In genomic region chr1:42403880-42404400, GRCh38 we compare ENCODE assay signal across 21 cellular contexts. TPM values are rescaled to one million over a fixed set of nuclear protein-coding genes. Genes with fewer than 3 reads are reported as not detected.
A peak's percentile ranks its signal among the peaks of the same experiment; 100 is the strongest.
DNase-seq lines count a peak whose midpoint lies in the region; ATAC-seq and TF ChIP-seq lines count a peak whose summit lies in the region.
"Had no signal": no experiment of that assay in that cellular context is flagged by ENCODE, and none has a peak within 500 bp of the region (broad histone marks: within the 10 kb centered on the region; RNA-seq: fewer than 3 reads in every experiment).

No MANE protein-coding gene starts in this region.

- no peaks in the 10 kb centered on the region for H3K79me2 ChIP-seq in PC-3 (ENCODE audit: low read length)

- H3K36me3 Mint-ChIP-seq in activated T-cell treated with anti-CD3 and anti-CD28 coated beads, Interleukin-2, amount 50 U/mL, for 24 hours (ENCODE audit: low read depth) = no peaks in the 10 kb centered on the region
- H3K36me3 Mint-ChIP-seq: activated naive CD4-positive, alpha-beta T cell treated with anti-CD3 and anti-CD28 coated beads, Interleukin-2, amount 10 ng/mL, durations not matched to agents 7 days and 5 days; immature natural killer cell had no signal

- H3K9me2 ChIP-seq in PC-3 (replicated peaks; ENCODE audit: low read length) = no peaks in the 10 kb centered on the region

- H3K9me3 ChIP-seq in PC-3 (ENCODE audit: low read length) (no peaks in the 10 kb centered on the region), adrenal gland (replicated peaks in 1 of 3) (no peaks in the 10 kb centered on the region)
- H3K9me3 ChIP-seq: spleen, stomach had no signal

- no peaks in the 10 kb centered on the region for H3K4me1 Mint-ChIP-seq in activated T-cell treated with anti-CD3 and anti-CD28 coated beads, Interleukin-2, amount 50 U/mL, for 24 hours (ENCODE audit: low read depth)
- H3K4me1 Mint-ChIP-seq: activated naive CD4-positive, alpha-beta T cell treated with anti-CD3 and anti-CD28 coated beads, Interleukin-2, amount 10 ng/mL, durations not matched to agents 7 days and 5 days; immature natural killer cell had no signal

- no peaks in the 10 kb centered on the region for H3F3A ChIP-seq in PC-3 (ENCODE audit: low read length, unreplicated experiment)

- TF ChIP-seq CTCF in AG09319 (IDR thresholded peaks at IDR 0.05; ENCODE audit: low read depth, low read length) (peak; percentile 2; the same call in 1 of the 2 replicates), PC-3 (conservative IDR thresholded peaks at IDR 0.05; ENCODE audit: low read depth, low read length) (peak; percentile 43; the same call in 1 of the 2 replicates), fibroblast of mammary gland (conservative IDR thresholded peaks at IDR 0.05; ENCODE audit: control insufficient read depth, insufficient read depth, low read depth, low read length) (peak; percentile 33), adrenal gland (IDR thresholded peaks at IDR 0.05) (no peak)

- intact Hi-C loops in PC-3 (cut with micrococcal nuclease) = no loop called here
- intact Hi-C loops in adrenal gland (cut with DNase I) = no loop called here

- H3K9me3 Mint-ChIP-seq in activated T-cell treated with anti-CD3 and anti-CD28 coated beads, Interleukin-2, amount 50 U/mL, for 24 hours = no peaks in the 10 kb centered on the region
- H3K9me3 Mint-ChIP-seq: activated naive CD4-positive, alpha-beta T cell treated with anti-CD3 and anti-CD28 coated beads, Interleukin-2, amount 10 ng/mL, durations not matched to agents 7 days and 5 days; immature natural killer cell had no signal

- CTCF ChIA-PET in PC-3 (lab: Charles Lee) = interaction anchor here (0.5 kb wide), 1 partner anchor 237 kb away, joined by 3 read pairs; no protein-coding TSS in a partner anchor

- no peak overlapping the region for H3K9ac ChIP-seq in PC-3 (ENCODE audit: low read length)

- H3K36me3 ChIP-seq in PC-3 (ENCODE audit: low read depth, low read length) (0 out of 2 replicates have a peak, but pooled peaks cover 2% of the 10 kb centered on the region), adrenal gland (replicated peaks in 1 of 2) (no peaks in the 10 kb centered on the region)
- H3K36me3 ChIP-seq: spleen had no signal

- H3K4me3 ChIP-seq in PC-3 (ENCODE audit: low read length) (no peak overlapping the region), fibroblast of mammary gland (ENCODE audit: control insufficient read depth, low read depth, low read length) (no peak overlapping the region), adrenal gland (no peak overlapping the region)
- H3K4me3 ChIP-seq: spleen, stomach had no signal

- 95 to 100% (median 98%) methylated on average over 1 of the region's 1 CpG for WGBS in adrenal gland, 4 donors

- no peak overlapping the region for H2AFZ ChIP-seq in PC-3 (ENCODE audit: low read length)

- no peaks in the 10 kb centered on the region for H3K4me1 ChIP-seq in PC-3 (ENCODE audit: insufficient read depth, low read length)
- H3K4me1 ChIP-seq in adrenal gland (replicated peaks in 1 of 2) = no peaks in the 10 kb centered on the region
- H3K4me1 ChIP-seq: spleen, stomach had no signal

- H3K4me2 ChIP-seq in PC-3 (ENCODE audit: low read length) = no peak overlapping the region

- BruUV-seq in PC-3 (replicated peaks; lab: Mats Ljungman, UMichigan) = no TSS peak

- no peak for DNase-seq in AG09319 (ENCODE audit: extremely low read depth, low read depth)
- DNase-seq in ELR (ENCODE audit: low read depth) = peak; percentile 24
- peak; percentile 23 for DNase-seq in PC-3
- DNase-seq in fibroblast of mammary gland (ENCODE audit: low read depth) = no peak
- no peak for DNase-seq in activated T-cell treated with anti-CD3 and anti-CD28 coated beads, Interleukin-2, amount 50 U/mL, for 24 hours
- no peak for DNase-seq in adrenal gland
- DNase-seq in activated effector memory CD4-positive, alpha-beta T cell treated with Interleukin-2 at 50 U/mL for 16 hours = no peak
- DNase-seq: activated CD4-positive, alpha-beta T cell treated with anti-CD3 and anti-CD28 coated beads for 1 hour; activated naive CD4-positive, alpha-beta T cell treated with anti-CD3 and anti-CD28 coated beads, Interleukin-2, amount 10 ng/mL, durations not matched to agents 7 days and 5 days; activated T-cell treated with anti-CD3 and anti-CD28 coated beads, Interleukin-2, amount 50 U/mL, for 48 hours; anterior cingulate cortex; immature natural killer cell; NCI-H1092; NCI-H2029 treated with DMSO at 0.1 percent for 48 hours; NCI-H510A treated with DMSO at 0.1 percent for 48 hours; Right ventricle myocardium superior; spleen; stimulated activated CD4-positive, alpha-beta T cell treated with anti-CD3 and anti-CD28 coated beads, Interleukin-4, amount 100 ng/mL, for 24 hours; stomach; trophoblast cell had no signal

- no peaks in the 10 kb centered on the region for H4K20me1 ChIP-seq in PC-3 (ENCODE audit: low read length)

- no peak for TF ChIP-seq POLR2A in adrenal gland (IDR thresholded peaks at IDR 0.05)

- POLR2A ChIA-PET in PC-3 (lab: Charles Lee; ENCODE audit: unreplicated experiment) = interaction anchor here (0.5 kb wide), 1 partner anchor 137 kb away, joined by 5 read pairs; no protein-coding TSS in a partner anchor

- H3K27ac ChIP-seq in PC-3 (ENCODE audit: low read length) (no peak overlapping the region), adrenal gland (no peak overlapping the region)
- H3K27ac ChIP-seq: spleen, stomach had no signal

- H3K27me3 Mint-ChIP-seq in activated T-cell treated with anti-CD3 and anti-CD28 coated beads, Interleukin-2, amount 50 U/mL, for 24 hours = peaks cover 8% of the 10 kb centered on the region

- H3K27me3 ChIP-seq in PC-3 (ENCODE audit: low read length) (no peaks in the 10 kb centered on the region), adrenal gland (no peaks in the 10 kb centered on the region)
- H3K27me3 ChIP-seq: spleen, stomach had no signal

- no peak overlapping the region for H3K27ac Mint-ChIP-seq in activated T-cell treated with anti-CD3 and anti-CD28 coated beads, Interleukin-2, amount 50 U/mL, for 24 hours
- H3K27ac Mint-ChIP-seq: activated naive CD4-positive, alpha-beta T cell treated with anti-CD3 and anti-CD28 coated beads, Interleukin-2, amount 10 ng/mL, durations not matched to agents 7 days and 5 days; immature natural killer cell had no signal

- no peak overlapping the region for H3K4me3 Mint-ChIP-seq in activated T-cell treated with anti-CD3 and anti-CD28 coated beads, Interleukin-2, amount 50 U/mL, for 24 hours
- H3K4me3 Mint-ChIP-seq: activated naive CD4-positive, alpha-beta T cell treated with anti-CD3 and anti-CD28 coated beads, Interleukin-2, amount 10 ng/mL, durations not matched to agents 7 days and 5 days; immature natural killer cell had no signal

- ATAC-seq in PC-3 = 0 out of 2 replicates have a peak, but pooled peaks have one; percentile 29
- ATAC-seq in HG03159 (IDR thresholded peaks at IDR 0.05; ENCODE audit: unreplicated experiment) = no peak

RNA-seq across cellular contexts. Expression of gene RIMKLA, which starts 23.3 kb away (rescaled TPM):
- total RNA-seq in PC-3 (2014; rRNA removed) (3.5 and 4.5 TPM in 2 replicates), adrenal gland (1 to 10 TPM in 2 of 8 donors, under 1 TPM in 6; 0.09 to 4.0 (median 0.39) TPM)
- polyA plus RNA-seq in adrenal gland = under 1 TPM; 0.07 to 0.35 (median 0.16) TPM

RNA-seq across cellular contexts. Expression of gene ZMYND12, which starts 51.9 kb away (rescaled TPM):
- total RNA-seq in PC-3 (2014; rRNA removed) (not detected in 2 replicates), adrenal gland (10 to 100 TPM in 1 of 8 donors, 1 to 10 TPM in 7; 1.2 to 12.2 (median 4.6) TPM)
- 1 to 10 TPM; 2.7 to 6.1 (median 2.7) TPM for polyA plus RNA-seq in adrenal gland

RNA-seq across cellular contexts. Expression of gene PPCS, which starts 52.4 kb away (rescaled TPM):
- total RNA-seq in PC-3 (2014; rRNA removed) = 45.6 and 56.1 TPM in 2 replicates
- total RNA-seq in adrenal gland = 100 to 1,000 TPM in 2 of 8 donors, 10 to 100 TPM in 6; 48.7 to 141 (median 88.3) TPM
- polyA plus RNA-seq in adrenal gland = 100 to 1,000 TPM in 1 of 3 donors, 10 to 100 TPM in 2; 85.9 to 191 (median 92.7) TPM

RNA-seq across cellular contexts. Expression of gene CCDC30, which starts 59.1 kb away (rescaled TPM):
- total RNA-seq in PC-3 (2014; rRNA removed) (0.46 and 0.58 TPM in 2 replicates), adrenal gland (1 to 10 TPM; 1.8 to 8.3 (median 5.0) TPM)
- 1 to 10 TPM; 2.9 to 3.5 (median 3.4) TPM for polyA plus RNA-seq in adrenal gland

Comparison
In these comparisons a context has a peak if more than half of its experiments do, and no peak if none do; other contexts are left out.
1. DNase-seq: peak in ELR (single experiment) and PC-3 (single experiment); none in AG09319 (single experiment), fibroblast of mammary gland (single experiment), activated T-cell treated with anti-CD3 and anti-CD28 coated beads, Interleukin-2, amount 50 U/mL, for 24 hours (single experiment), adrenal gland (0 of 7) and activated effector memory CD4-positive, alpha-beta T cell treated with Interleukin-2 at 50 U/mL for 16 hours (single experiment).
2. CTCF ChIP-seq: peak in AG09319 (single experiment), PC-3 (single experiment) and fibroblast of mammary gland (single experiment); none in adrenal gland (0 of 6).